In genomic region chr20:56953055-56953586, GRCh38 we compare ENCODE assay signal across 31 cellular contexts.
"Had no signal": no experiment of that assay in that cellular context is flagged by ENCODE, and none has a peak within 500 bp of the region (broad histone marks: within the 10 kb centered on the region; RNA-seq: fewer than 3 reads in every experiment).

No MANE protein-coding gene starts in this region.

- FAIRE-seq: bronchial epithelial cell, TTC549 had no signal

- H3K9ac ChIP-seq: KMS-11 had no signal

- DNase-seq: activated B cell treated with CpG ODN at 0.5 μM for 24 hours; activated CD4-positive, alpha-beta T cell treated with anti-CD3 and anti-CD28 coated beads for 1 hour; activated CD4-positive, alpha-beta T cell treated with anti-CD3 and anti-CD28 coated beads, Interleukin-2, amount 10 ng/mL, durations not matched to agents 24 days and 14 days; activated CD4-positive, alpha-beta T cell treated with anti-CD3 and anti-CD28 coated beads, Interleukin-2, amount 50 U/mL, for 48 hours; activated effector memory CD4-positive, alpha-beta T cell treated with anti-CD3 and anti-CD28 coated beads, Interleukin-2, amount 50 U/mL, for 16 hours; activated naive CD4-positive, alpha-beta T cell treated with Interleukin-2 at 50 U/mL for 16 hours; activated naive CD8-positive, alpha-beta T cell treated with anti-CD3 and anti-CD28 coated beads, Interleukin-2, amount 50 U/mL, for 24 hours; activated T-cell treated with anti-CD3 and anti-CD28 coated beads, Interleukin-2, amount 50 U/mL, for 4 hours; amniotic stem cell; body of pancreas; central memory CD4-positive, alpha-beta T cell; NCI-H1092; NCI-H2029; NCI-H2107; NCI-H2171 treated with DMSO at 0.1 percent for 48 hours; NCI-H345; NCI-H510A; NCI-H526 treated with DMSO at 0.1 percent for 48 hours; NK-92 treated with Interleukin-12 subunit alpha and Interleukin-12 subunit beta, amount 100 ng/mL, for 24 hours; OCI-M1; SIG-M5; T-cell; T-helper 2 cell; T1000 had no signal

- H3K27ac ChIP-seq: ascending aorta, body of pancreas, KMS-11, RWPE1 had no signal

- H3K4me2 ChIP-seq: KMS-11 had no signal

- H3K36me3 Mint-ChIP-seq: activated naive CD4-positive, alpha-beta T cell treated with anti-CD3 and anti-CD28 coated beads, Interleukin-2, amount 50 U/mL, for 72 hours; T-cell had no signal

- H3K4me1 ChIP-seq: ascending aorta, body of pancreas had no signal

- ATAC-seq: activated naive CD4-positive, alpha-beta T cell treated with anti-CD3 and anti-CD28 coated beads, Interleukin-2, amount 50 U/mL, for 72 hours; activated naive CD8-positive, alpha-beta T cell treated with anti-CD3 and anti-CD28 coated beads, Interleukin-2, amount 50 U/mL, for 24 hours; activated T-cell treated with anti-CD3 and anti-CD28 coated beads, Interleukin-2, amount 50 U/mL, for 4 hours; body of pancreas; Panc1; T-cell had no signal

- H3K4me1 Mint-ChIP-seq: activated B cell treated with CpG ODN at 0.5 μM for 24 hours; activated CD4-positive, alpha-beta T cell treated with anti-CD3 and anti-CD28 coated beads, Interleukin-2, amount 10 ng/mL, durations not matched to agents 24 days and 14 days; activated naive CD8-positive, alpha-beta T cell treated with anti-CD3 and anti-CD28 coated beads, Interleukin-2, amount 50 U/mL, for 24 hours; T-cell had no signal

- H3K4me3 ChIP-seq: ascending aorta, body of pancreas had no signal

- H3K4me3 Mint-ChIP-seq: activated B cell treated with CpG ODN at 0.5 μM for 24 hours; activated CD4-positive, alpha-beta T cell treated with anti-CD3 and anti-CD28 coated beads, Interleukin-2, amount 10 ng/mL, durations not matched to agents 24 days and 14 days; activated naive CD8-positive, alpha-beta T cell treated with anti-CD3 and anti-CD28 coated beads, Interleukin-2, amount 50 U/mL, for 24 hours; activated T-cell treated with anti-CD3 and anti-CD28 coated beads, Interleukin-2, amount 50 U/mL, for 4 hours; T-cell had no signal

- H3K36me3 ChIP-seq: ascending aorta had no signal

- H3K9me3 Mint-ChIP-seq: activated B cell treated with CpG ODN at 0.5 μM for 24 hours; activated CD4-positive, alpha-beta T cell treated with anti-CD3 and anti-CD28 coated beads, Interleukin-2, amount 10 ng/mL, durations not matched to agents 24 days and 14 days; activated naive CD4-positive, alpha-beta T cell treated with anti-CD3 and anti-CD28 coated beads, Interleukin-2, amount 50 U/mL, for 72 hours; activated naive CD8-positive, alpha-beta T cell treated with anti-CD3 and anti-CD28 coated beads, Interleukin-2, amount 50 U/mL, for 24 hours; activated T-cell treated with anti-CD3 and anti-CD28 coated beads, Interleukin-2, amount 50 U/mL, for 4 hours; T-cell had no signal

- H3K27me3 ChIP-seq: ascending aorta, body of pancreas had no signal

- H3K27ac Mint-ChIP-seq: activated B cell treated with CpG ODN at 0.5 μM for 24 hours; activated CD4-positive, alpha-beta T cell treated with anti-CD3 and anti-CD28 coated beads, Interleukin-2, amount 10 ng/mL, durations not matched to agents 24 days and 14 days; activated naive CD4-positive, alpha-beta T cell treated with anti-CD3 and anti-CD28 coated beads, Interleukin-2, amount 50 U/mL, for 72 hours; activated naive CD8-positive, alpha-beta T cell treated with anti-CD3 and anti-CD28 coated beads, Interleukin-2, amount 50 U/mL, for 24 hours; T-cell had no signal

- H3K9me3 ChIP-seq: ascending aorta, body of pancreas had no signal
